23 cellular contexts compared by ENCODE assay signal in the genomic region with DNA sequence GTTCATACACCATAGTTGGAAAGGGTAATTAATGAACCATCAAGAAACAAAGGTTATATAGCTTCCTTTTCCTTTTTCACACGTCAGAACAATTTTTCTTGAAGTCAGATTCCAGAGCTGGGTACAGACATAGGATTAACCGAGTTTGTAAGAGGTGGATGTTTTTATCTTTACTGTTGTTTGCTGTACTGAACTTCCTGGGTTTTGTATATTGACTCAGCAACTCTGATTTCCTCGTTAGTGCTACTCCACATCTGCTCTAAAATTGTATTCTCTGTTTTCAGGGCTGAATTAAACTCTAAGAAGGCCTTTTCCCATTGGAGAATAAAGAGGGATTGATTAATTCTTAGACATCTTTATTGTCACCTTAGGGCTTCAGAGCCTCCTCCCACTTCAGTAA.
"Had no signal": no experiment of that assay in that cellular context is flagged by ENCODE, and none has a peak within 500 bp of the region (broad histone marks: within the 10 kb centered on the region; RNA-seq: fewer than 3 reads in every experiment).

No MANE protein-coding gene starts in this region.

- H3K27ac Mint-ChIP-seq: activated CD8-positive, alpha-beta T cell treated with anti-CD3 and anti-CD28 coated beads for 36 hours; activated T-helper 17 cell treated with anti-CD3 and anti-CD28 coated beads, Interleukin-2, amount 50 U/mL, for 72 hours; nephron; WTC11 had no signal

- H3K9me3 Mint-ChIP-seq: activated CD8-positive, alpha-beta T cell treated with anti-CD3 and anti-CD28 coated beads for 36 hours; activated T-helper 17 cell treated with anti-CD3 and anti-CD28 coated beads, Interleukin-2, amount 50 U/mL, for 72 hours; nephron had no signal

- H3K27me3 Mint-ChIP-seq: activated CD8-positive, alpha-beta T cell treated with anti-CD3 and anti-CD28 coated beads for 36 hours; activated T-helper 17 cell treated with anti-CD3 and anti-CD28 coated beads, Interleukin-2, amount 50 U/mL, for 72 hours had no signal

- H3K4me3 Mint-ChIP-seq: activated CD8-positive, alpha-beta T cell treated with anti-CD3 and anti-CD28 coated beads for 36 hours; activated T-cell treated with anti-CD3 and anti-CD28 coated beads, Interleukin-2, amount 50 U/mL, for 4 hours; activated T-helper 17 cell treated with anti-CD3 and anti-CD28 coated beads, Interleukin-2, amount 50 U/mL, for 72 hours; nephron; WTC11 had no signal

- ATAC-seq: activated CD8-positive, alpha-beta T cell treated with anti-CD3 and anti-CD28 coated beads for 36 hours; activated T-cell treated with anti-CD3 and anti-CD28 coated beads, Interleukin-2, amount 50 U/mL, for 4 hours; activated T-helper 17 cell treated with anti-CD3 and anti-CD28 coated beads, Interleukin-2, amount 50 U/mL, for 72 hours; gastrocnemius medialis; left lobe of liver; lower lobe of right lung; psoas muscle; right cardiac atrium; WTC11 had no signal

- DNase-seq: activated CD4-positive, alpha-beta T cell treated with anti-CD3 and anti-CD28 coated beads, Interleukin-2, amount 50 U/mL, for 1 hour; activated CD8-positive, alpha-beta T cell treated with anti-CD3 and anti-CD28 coated beads for 36 hours; activated gamma-delta T cell treated with Interleukin-2 at 50 U/mL for 16 hours; activated naive CD4-positive, alpha-beta T cell treated with anti-CD3 and anti-CD28 coated beads, Interleukin-2, amount 50 U/mL, for 16 hours; activated T-cell treated with anti-CD3 and anti-CD28 coated beads, Interleukin-2, amount 50 U/mL, for 4 hours; amniotic stem cell; brain microvascular endothelial cell; dorsolateral prefrontal cortex; effector memory CD4-positive, alpha-beta T cell; gastrocnemius medialis; hippocampal formation; lower lobe of right lung; psoas muscle; right cardiac atrium; spleen; stimulated activated naive CD4-positive, alpha-beta T cell; T-helper 2 cell; testis; trophoblast cell had no signal

- H3K4me1 Mint-ChIP-seq: activated T-helper 17 cell treated with anti-CD3 and anti-CD28 coated beads, Interleukin-2, amount 50 U/mL, for 72 hours had no signal
